ENCODE assay signal across 2 cellular contexts in the genomic region with DNA sequence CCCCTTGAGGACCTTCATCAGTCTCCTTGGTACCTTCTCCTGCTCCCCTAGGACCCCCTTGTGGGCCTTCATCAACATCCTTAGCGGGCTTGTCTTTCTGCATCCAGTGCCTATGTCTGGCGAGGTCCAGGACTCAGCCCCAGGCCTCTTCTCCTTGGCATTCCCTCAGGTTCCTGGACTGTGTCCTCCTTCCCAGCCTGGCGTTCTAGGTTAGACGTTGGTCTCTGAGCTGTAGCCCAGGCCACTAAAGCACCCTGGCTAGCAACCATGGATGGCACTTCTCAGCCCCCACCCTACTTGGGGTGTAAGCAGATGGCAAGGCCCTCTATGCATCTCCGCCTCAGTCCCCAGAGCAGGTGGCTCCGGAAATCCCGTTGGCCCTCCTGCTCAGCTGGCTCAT.
TF ChIP-seq lines count a peak whose summit lies in the region.

No MANE protein-coding gene starts in this region.

TF ChIP-seq in HepG2, 621 proteins besides CTCF, POLR2A, EP300 and RAD21:
- TF ChIP-seq ZNF280B (CRISPR knock-in tag; IDR thresholded peaks at IDR 0.05; ENCODE audit: borderline replicate concordance) = peak; percentile 58; the same call in 1 of the 2 replicates
- TF ChIP-seq, protein P1, sequence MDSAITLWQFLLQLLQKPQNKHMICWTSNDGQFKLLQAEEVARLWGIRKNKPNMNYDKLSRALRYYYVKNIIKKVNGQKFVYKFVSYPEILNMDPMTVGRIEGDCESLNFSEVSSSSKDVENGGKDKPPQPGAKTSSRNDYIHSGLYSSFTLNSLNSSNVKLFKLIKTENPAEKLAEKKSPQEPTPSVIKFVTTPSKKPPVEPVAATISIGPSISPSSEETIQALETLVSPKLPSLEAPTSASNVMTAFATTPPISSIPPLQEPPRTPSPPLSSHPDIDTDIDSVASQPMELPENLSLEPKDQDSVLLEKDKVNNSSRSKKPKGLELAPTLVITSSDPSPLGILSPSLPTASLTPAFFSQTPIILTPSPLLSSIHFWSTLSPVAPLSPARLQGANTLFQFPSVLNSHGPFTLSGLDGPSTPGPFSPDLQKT (CRISPR knock-in tag; IDR thresholded peaks at IDR 0.05; ENCODE audit: borderline replicate concordance) = peak; percentile 36; the same call in 1 of the 2 replicates
- TF ChIP-seq, protein P2, sequence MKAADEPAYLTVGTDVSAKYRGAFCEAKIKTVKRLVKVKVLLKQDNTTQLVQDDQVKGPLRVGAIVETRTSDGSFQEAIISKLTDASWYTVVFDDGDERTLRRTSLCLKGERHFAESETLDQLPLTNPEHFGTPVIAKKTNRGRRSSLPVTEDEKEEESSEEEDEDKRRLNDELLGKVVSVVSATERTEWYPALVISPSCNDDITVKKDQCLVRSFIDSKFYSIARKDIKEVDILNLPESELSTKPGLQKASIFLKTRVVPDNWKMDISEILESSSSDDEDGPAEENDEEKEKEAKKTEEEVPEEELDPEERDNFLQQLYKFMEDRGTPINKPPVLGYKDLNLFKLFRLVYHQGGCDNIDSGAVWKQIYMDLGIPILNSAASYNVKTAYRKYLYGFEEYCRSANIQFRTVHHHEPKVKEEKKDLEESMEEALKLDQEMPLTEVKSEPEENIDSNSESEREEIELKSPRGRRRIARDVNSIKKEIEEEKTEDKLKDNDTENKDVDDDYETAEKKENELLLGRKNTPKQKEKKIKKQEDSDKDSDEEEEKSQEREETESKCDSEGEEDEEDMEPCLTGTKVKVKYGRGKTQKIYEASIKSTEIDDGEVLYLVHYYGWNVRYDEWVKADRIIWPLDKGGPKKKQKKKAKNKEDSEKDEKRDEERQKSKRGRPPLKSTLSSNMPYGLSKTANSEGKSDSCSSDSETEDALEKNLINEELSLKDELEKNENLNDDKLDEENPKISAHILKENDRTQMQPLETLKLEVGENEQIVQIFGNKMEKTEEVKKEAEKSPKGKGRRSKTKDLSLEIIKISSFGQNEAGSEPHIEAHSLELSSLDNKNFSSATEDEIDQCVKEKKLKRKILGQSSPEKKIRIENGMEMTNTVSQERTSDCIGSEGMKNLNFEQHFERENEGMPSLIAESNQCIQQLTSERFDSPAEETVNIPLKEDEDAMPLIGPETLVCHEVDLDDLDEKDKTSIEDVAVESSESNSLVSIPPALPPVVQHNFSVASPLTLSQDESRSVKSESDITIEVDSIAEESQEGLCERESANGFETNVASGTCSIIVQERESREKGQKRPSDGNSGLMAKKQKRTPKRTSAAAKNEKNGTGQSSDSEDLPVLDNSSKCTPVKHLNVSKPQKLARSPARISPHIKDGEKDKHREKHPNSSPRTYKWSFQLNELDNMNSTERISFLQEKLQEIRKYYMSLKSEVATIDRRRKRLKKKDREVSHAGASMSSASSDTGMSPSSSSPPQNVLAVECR (CRISPR knock-in tag; IDR thresholded peaks at IDR 0.05; ENCODE audit: borderline replicate concordance) = no peak

TF ChIP-seq in H1, 55 proteins besides CTCF, POLR2A, EP300 and RAD21:
- TF ChIP-seq NRF1 (IDR thresholded peaks at IDR 0.05; ENCODE audit: low read depth, low read length) = no peak
- no peak for TF ChIP-seq BCL11A (IDR thresholded peaks at IDR 0.05; ENCODE audit: low read depth in 2 of 2, low read length in 2 of 2)
- TF ChIP-seq ASH2L (IDR thresholded peaks at IDR 0.05; ENCODE audit: low read length) = no peak
- TF ChIP-seq SP4 (IDR thresholded peaks at IDR 0.05; ENCODE audit: low read length) = no peak
- TF ChIP-seq CHD7 (IDR thresholded peaks at IDR 0.05; ENCODE audit: insufficient replicate concordance, low read length) = no peak
- TF ChIP-seq CBX8 (IDR thresholded peaks at IDR 0.05; ENCODE audit: borderline replicate concordance, low read depth, low read length) = no peak
- TF ChIP-seq FOSL1 (IDR thresholded peaks at IDR 0.05; ENCODE audit: insufficient read depth, low read depth, low read length) = no peak
- TF ChIP-seq JUND (IDR thresholded peaks at IDR 0.05; ENCODE audit: low read length) = no peak
- no peak for TF ChIP-seq CEBPB (IDR thresholded peaks at IDR 0.05; ENCODE audit: low read depth, low read length)
- TF ChIP-seq TCF12 (IDR thresholded peaks at IDR 0.05; ENCODE audit: low read depth, low read length) = no peak
- TF ChIP-seq, protein P3, sequence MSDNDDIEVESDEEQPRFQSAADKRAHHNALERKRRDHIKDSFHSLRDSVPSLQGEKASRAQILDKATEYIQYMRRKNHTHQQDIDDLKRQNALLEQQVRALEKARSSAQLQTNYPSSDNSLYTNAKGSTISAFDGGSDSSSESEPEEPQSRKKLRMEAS (IDR thresholded peaks at IDR 0.05) = no peak
- TF ChIP-seq SAP30 (IDR thresholded peaks at IDR 0.05; ENCODE audit: insufficient read depth, insufficient replicate concordance, low read length) = no peak
- TF ChIP-seq POLR2AphosphoS5 (IDR thresholded peaks at IDR 0.05; ENCODE audit: low read depth, low read length) = no peak
- TF ChIP-seq ATF3 (IDR thresholded peaks at IDR 0.05; ENCODE audit: insufficient read depth, low read depth, low read length) = no peak
- TF ChIP-seq GTF2F1 (IDR thresholded peaks at IDR 0.05; ENCODE audit: borderline replicate concordance, low read depth, low read length) = no peak
